1 cellular context compared by ENCODE assay signal in the genomic region with DNA sequence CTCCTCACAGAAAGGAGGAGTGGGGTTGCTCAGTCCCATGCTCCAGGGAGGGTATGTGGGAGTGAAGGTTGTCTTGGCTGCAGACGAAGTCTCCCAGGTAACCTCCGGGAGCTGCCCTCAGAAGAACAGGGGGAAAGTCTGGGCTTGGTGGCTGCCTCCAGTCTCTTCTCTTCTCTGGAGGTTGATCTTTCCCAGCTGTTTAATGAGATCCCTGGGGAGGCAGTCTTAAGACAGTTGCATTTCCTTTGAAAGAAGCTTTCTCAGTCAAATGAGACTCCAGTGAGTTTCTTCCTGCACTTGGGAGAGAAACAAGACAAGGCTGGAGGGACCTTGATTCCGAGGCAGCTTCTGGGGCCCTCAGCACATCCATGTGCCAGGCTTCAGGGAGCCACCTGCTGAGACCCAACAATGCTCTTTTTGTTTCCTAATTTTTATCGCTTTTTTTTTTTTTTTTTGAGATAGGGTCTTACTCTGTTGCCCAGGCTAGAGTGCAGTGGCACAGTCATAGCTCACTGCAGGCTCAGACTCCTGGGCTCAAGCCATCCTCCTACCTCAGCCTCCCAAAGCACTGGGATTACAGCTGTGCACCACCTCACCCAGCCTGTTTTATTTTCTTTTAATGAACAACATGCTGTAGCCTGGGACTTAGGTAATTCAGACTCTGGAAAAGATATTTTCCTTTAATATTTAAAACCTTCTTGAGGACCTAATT.
TF ChIP-seq lines count a peak whose summit lies in the region.

No MANE protein-coding gene starts in this region.

TF ChIP-seq in H1, 55 proteins besides CTCF, POLR2A, EP300 and RAD21:
- no peak for TF ChIP-seq NANOG (IDR thresholded peaks at IDR 0.05; ENCODE audit: insufficient read depth, low read depth, low read length, poor library complexity, severe bottlenecking)
- no peak for TF ChIP-seq TAF1 (IDR thresholded peaks at IDR 0.05; ENCODE audit: low read depth, low read length)
- TF ChIP-seq, protein P1, sequence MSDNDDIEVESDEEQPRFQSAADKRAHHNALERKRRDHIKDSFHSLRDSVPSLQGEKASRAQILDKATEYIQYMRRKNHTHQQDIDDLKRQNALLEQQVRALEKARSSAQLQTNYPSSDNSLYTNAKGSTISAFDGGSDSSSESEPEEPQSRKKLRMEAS (IDR thresholded peaks at IDR 0.05), result peak; percentile 48; the same call in 1 of the 2 replicates
- no peak for TF ChIP-seq RBBP5 (IDR thresholded peaks at IDR 0.05; ENCODE audit: borderline replicate concordance, low read depth, low read length)
